Comparison of ENCODE assay signal across 20 cellular contexts in the genomic region with DNA sequence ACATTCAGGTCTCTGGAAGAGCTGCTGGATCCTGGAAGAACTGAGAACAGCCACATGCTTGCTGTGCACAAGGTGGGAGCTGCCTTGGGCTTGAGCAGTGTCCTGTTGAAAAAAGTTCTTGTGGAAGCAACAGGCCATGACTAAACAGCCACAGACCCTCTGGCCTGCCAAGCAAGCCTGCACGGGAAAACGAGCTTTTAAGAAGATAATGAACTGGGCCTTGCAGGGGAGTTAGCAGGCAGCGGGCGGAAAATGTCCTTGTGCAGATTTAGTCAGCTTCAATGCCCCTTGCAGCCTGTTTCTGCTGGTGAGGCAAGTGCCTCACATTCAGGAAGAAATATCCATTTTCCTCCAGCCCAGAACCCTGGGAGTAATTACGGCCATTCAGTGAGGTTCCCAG.
"Had no signal": no experiment of that assay in that cellular context is flagged by ENCODE, and none has a peak within 500 bp of the region (broad histone marks: within the 10 kb centered on the region; RNA-seq: fewer than 3 reads in every experiment).

No MANE protein-coding gene starts in this region.

- H3K27ac ChIP-seq: lower lobe of right lung, neutrophil, pancreas, right lobe of liver, vagina had no signal

- H3K4me1 Mint-ChIP-seq: naive thymus-derived CD8-positive, alpha-beta T cell; stimulated activated naive B cell treated with anti-CD40 and anti-IgM and Interleukin-4, amounts not matched to agents 10 μg/mL and 1 μg/mL and 100 μg/mL, for 72 hours had no signal

- H3K4me3 ChIP-seq: lower lobe of right lung, pancreas, right lobe of liver, vagina had no signal

- H3K36me3 ChIP-seq: lower lobe of right lung, neutrophil, pancreas, right lobe of liver, vagina had no signal

- H3K27me3 ChIP-seq: pancreas, right lobe of liver, vagina had no signal

- H3K9me3 ChIP-seq: lower lobe of right lung, neutrophil, pancreas, right lobe of liver, vagina had no signal

- H3K4me1 ChIP-seq: lower lobe of right lung, pancreas, right lobe of liver, vagina had no signal

- H3K9me3 Mint-ChIP-seq: immature natural killer cell; stimulated activated naive CD8-positive, alpha-beta T cell treated with anti-CD3 and anti-CD28 coated beads, Interleukin-15, Interleukin-2, amounts not matched to agents 100 ng/mL and 50 ng/mL, for 24 hours had no signal

- DNase-seq: cortex of kidney; effector CD4-positive, alpha-beta T cell; hypothalamus; immature natural killer cell; islet precursor cell; kidney glomerular epithelial cell; left colon; left ventricle myocardium superior; lower lobe of right lung; naive thymus-derived CD8-positive, alpha-beta T cell; pancreas; right lobe of liver; small intestine; stimulated activated CD4-positive, alpha-beta T cell treated with anti-CD3 and anti-CD28 coated beads, Interleukin-15, amount 100 ng/mL, for 24 hours; stimulated activated CD4-positive, alpha-beta T cell treated with anti-CD3 and anti-CD28 coated beads, Interleukin-2, amount 100 ng/mL, for 48 hours; stimulated activated naive B cell treated with anti-CD40 and anti-IgM and Interleukin-4, amounts not matched to agents 10 μg/mL and 1 μg/mL and 100 μg/mL, for 72 hours; trophoblast cell had no signal

- H3K27ac Mint-ChIP-seq: immature natural killer cell; naive thymus-derived CD8-positive, alpha-beta T cell; stimulated activated naive B cell treated with anti-CD40 and anti-IgM and Interleukin-4, amounts not matched to agents 10 μg/mL and 1 μg/mL and 100 μg/mL, for 72 hours; stimulated activated naive CD8-positive, alpha-beta T cell treated with anti-CD3 and anti-CD28 coated beads, Interleukin-15, Interleukin-2, amounts not matched to agents 100 ng/mL and 50 ng/mL, for 24 hours had no signal

- H3K4me3 Mint-ChIP-seq: immature natural killer cell; naive thymus-derived CD8-positive, alpha-beta T cell; stimulated activated naive B cell treated with anti-CD40 and anti-IgM and Interleukin-4, amounts not matched to agents 10 μg/mL and 1 μg/mL and 100 μg/mL, for 72 hours; stimulated activated naive CD8-positive, alpha-beta T cell treated with anti-CD3 and anti-CD28 coated beads, Interleukin-15, Interleukin-2, amounts not matched to agents 100 ng/mL and 50 ng/mL, for 24 hours had no signal
